In genomic region chr15:31489801-31490646, GRCh38 we compare ENCODE assay signal across 9 cellular contexts.
A peak's percentile ranks its signal among the peaks of the same experiment; 100 is the strongest.
DNase-seq lines count a peak whose midpoint lies in the region; ATAC-seq, FAIRE-seq and TF ChIP-seq lines count a peak whose summit lies in the region.
"Had no signal": no experiment of that assay in that cellular context is flagged by ENCODE, and none has a peak within 500 bp of the region (broad histone marks: within the 10 kb centered on the region; RNA-seq: fewer than 3 reads in every experiment).

No MANE protein-coding gene starts in this region.

- CTCF ChIA-PET in HepG2 (lab: Yijun Ruan, JAX; ENCODE audit: low intra/inter-chr PET ratio, low total read pairs), result interaction anchor here (1.0 to 4.1 kb wide), 4 partner anchors 50 to 289 kb away, joined by 4 to 34 read pairs (median 14); no protein-coding TSS in a partner anchor

- H2AFZ ChIP-seq in HepG2 (ENCODE audit: low read length), result no peak overlapping the region

- DNase-seq in NCI-H1694 treated with DMSO at 0.1 percent for 48 hours (lab: John Stamatoyannopoulos, UW) (peak; percentile 9), NCI-H1694 (lab: John Stamatoyannopoulos, UW) (no peak), HS-27A (ENCODE audit: low read depth) (peak; percentile 26), SKM-1 treated with dmso at 0.1 percent for 144 hours (lab: John Stamatoyannopoulos, UW; ENCODE audit: unreplicated experiment) (peak; percentile 18), colonic mucosa (peak; percentile 52), HepG2 (ENCODE audit: low spot score) (peak; percentile 30), upper lobe of left lung (peak in 1 of 2 donors; percentile 68)
- DNase-seq: activated naive CD8-positive, alpha-beta T cell treated with anti-CD3 and anti-CD28 coated beads, Interleukin-2, amount 10 ng/mL, durations not matched to agents 7 days and 5 days had no signal

- TF ChIP-seq POLR2A in HepG2 (IDR thresholded peaks at IDR 0.05; ENCODE audit: insufficient read depth in 1 of 2, low read depth in 2 of 2, low read length in 2 of 2) (no peak), upper lobe of left lung (IDR thresholded peaks at IDR 0.05) (no peak)

- H3K4me1 ChIP-seq in colonic mucosa (peaks cover 15% of the 10 kb centered on the region), HepG2 (ENCODE audit: insufficient read depth, low read length) (no peaks in the 10 kb centered on the region), upper lobe of left lung (peaks cover 19 to 23% (median 22%) of the 10 kb centered on the region in 4 donors)

- no TSS peak for BruUV-seq in HepG2 (replicated peaks; lab: Mats Ljungman, UMichigan)

- intact Hi-C loops in colonic mucosa (cut with DNase I) (loop anchor here (2.0 to 10.0 kb wide), 3 partner anchors 51 to 288 kb away; partner anchors contain the start of gene KLF13), HepG2 (cut with micrococcal nuclease; ENCODE audit: unreplicated experiment) (loop anchor here (1.0 to 5.0 kb wide), 2 partner anchors 51 to 273 kb away; no protein-coding TSS in a partner anchor)

- H3K9ac ChIP-seq in colonic mucosa (ENCODE audit: low read depth in 2 of 2, low read length in 2 of 2), result peak overlapping the region in 1 of 2 donors; percentile 16
- no peak overlapping the region for H3K9ac ChIP-seq in HepG2 (ENCODE audit: insufficient read depth, low read depth, low read length)

- H3K36me3 ChIP-seq in colonic mucosa (no peaks in the 10 kb centered on the region), HepG2 (replicated peaks in 1 of 2; ENCODE audit: control insufficient read depth in 1 of 2, insufficient read depth in 2 of 2, low read length in 2 of 2) (no peaks in the 10 kb centered on the region), upper lobe of left lung (no peaks in the 10 kb centered on the region)

- H3K4me3 ChIP-seq in colonic mucosa, result no peak overlapping the region
- no peak overlapping the region for H3K4me3 ChIP-seq in HepG2 (replicated peaks in 1 of 3; ENCODE audit: insufficient read depth in 1 of 3, low read depth in 2 of 3, low read length in 3 of 3)
- no peak overlapping the region for H3K4me3 ChIP-seq in upper lobe of left lung

- TF ChIP-seq CTCF in colonic mucosa (IDR thresholded peaks at IDR 0.05) (peak; percentile 89), HepG2 (CRISPR knock-in tag; IDR thresholded peaks at IDR 0.05) (peak; percentile 75), upper lobe of left lung (IDR thresholded peaks at IDR 0.05) (peak; percentile 82 to 92 (median 88))

- 20% methylated on average over 6 of the region's 12 CpGs for WGBS in HepG2 (ENCODE audit: low lambda C conversion rate)
- WGBS in upper lobe of left lung, 2 donors, result 34 to 49% methylated on average over 5 to 12 of the region's 12 CpGs

- in situ Hi-C loops in HepG2 (cut with HindIII; ENCODE audit: extremely low pct_ligation_motif_present, low pct_unique_long_range_greater_than_20kb), result loop anchor here (5.0 kb wide), 1 partner anchor 53 kb away; no protein-coding TSS in a partner anchor

- no peaks in the 10 kb centered on the region for H3K79me2 ChIP-seq in HepG2 (ENCODE audit: insufficient read depth, low read length)

- H3K9me3 ChIP-seq in colonic mucosa (no peaks in the 10 kb centered on the region), HepG2 (ENCODE audit: low read length) (peaks cover 13% of the 10 kb centered on the region), upper lobe of left lung (peaks cover 0 to 3% (median 0%) of the 10 kb centered on the region in 4 donors)

- H4K20me1 ChIP-seq in HepG2 (ENCODE audit: insufficient read depth, low read length), result no peaks in the 10 kb centered on the region

- no peak overlapping the region for H3K4me2 ChIP-seq in HepG2 (ENCODE audit: low read depth, low read length)

- no peak for TF ChIP-seq RAD21 in HepG2 (CRISPR knock-in tag; IDR thresholded peaks at IDR 0.05)

- H3K27me3 ChIP-seq in colonic mucosa (no peaks in the 10 kb centered on the region), HepG2 (ENCODE audit: control insufficient read depth in 1 of 2, insufficient read depth in 2 of 2, low read length in 2 of 2) (no peaks in the 10 kb centered on the region; a peak in 1 of 5 replicates), upper lobe of left lung (no peaks in the 10 kb centered on the region)

- ATAC-seq in HepG2, result peak; percentile 64
- peak; percentile 70 to 82 for ATAC-seq in upper lobe of left lung (ENCODE audit: low FRiP score in 2 of 2)
- ATAC-seq in HG03175 (IDR thresholded peaks at IDR 0.05; ENCODE audit: unreplicated experiment), result no peak

- POLR2A ChIA-PET in HepG2 (lab: Yijun Ruan, JAX), result no interaction called here

- no peak for TF ChIP-seq EP300 in HepG2 (IDR thresholded peaks at IDR 0.05; ENCODE audit: low read depth in 2 of 2, low read length in 2 of 2)
- TF ChIP-seq EP300 in HepG2 (CRISPR knock-in tag; IDR thresholded peaks at IDR 0.05; ENCODE audit: borderline replicate concordance), result no peak
- no peak for TF ChIP-seq EP300 in upper lobe of left lung (IDR thresholded peaks at IDR 0.05)

- peak; percentile 67 for FAIRE-seq in HepG2 (lab: Jason Lieb, UNC)

- H3K27ac ChIP-seq in colonic mucosa (no peak overlapping the region), HepG2 (ENCODE audit: extremely low read length, insufficient read depth, low read length) (no peak overlapping the region), upper lobe of left lung (peak overlapping the region in 1 of 4 donors; percentile 59)

TF ChIP-seq in HepG2, 621 proteins besides CTCF, POLR2A, EP300 and RAD21:
- no peak for TF ChIP-seq ZNF33A (CRISPR knock-in tag; IDR thresholded peaks at IDR 0.05; ENCODE audit: borderline replicate concordance)
- no peak for TF ChIP-seq ZNF20 (CRISPR knock-in tag; IDR thresholded peaks at IDR 0.05)
- TF ChIP-seq SP140L (CRISPR knock-in tag; IDR thresholded peaks at IDR 0.05; ENCODE audit: borderline replicate concordance), result no peak
- peak; percentile 88 for TF ChIP-seq SMC3 (IDR thresholded peaks at IDR 0.05; ENCODE audit: low read length)
- peak; percentile 61 for TF ChIP-seq STAG1 (CRISPR knock-in tag; IDR thresholded peaks at IDR 0.05)
- TF ChIP-seq ZBED4 (CRISPR knock-in tag; IDR thresholded peaks at IDR 0.05; ENCODE audit: borderline replicate concordance), result no peak
- TF ChIP-seq ZNF276 (CRISPR knock-in tag; IDR thresholded peaks at IDR 0.05; ENCODE audit: low read depth), result no peak
- TF ChIP-seq KMT2B (CRISPR knock-in tag; IDR thresholded peaks at IDR 0.05), result no peak
